ENCODE assay signal across 8 cellular contexts in genomic region chr18:27017901-27018500, GRCh38.
DNase-seq lines count a peak whose midpoint lies in the region; ATAC-seq and TF ChIP-seq lines count a peak whose summit lies in the region.

No MANE protein-coding gene starts in this region.

- no peaks in the 10 kb centered on the region for H3K27me3 ChIP-seq in left lung

- H3K27me3 Mint-ChIP-seq in HFFc6 (ENCODE audit: insufficient read depth): no peaks in the 10 kb centered on the region

- no peak overlapping the region for H3K27ac ChIP-seq in left lung

- no peak overlapping the region for H3K4me3 Mint-ChIP-seq in HFFc6

- no peaks in the 10 kb centered on the region for H3K4me1 Mint-ChIP-seq in HFFc6 (ENCODE audit: low read depth)

- H3K4me1 ChIP-seq in left lung: no peaks in the 10 kb centered on the region

- intact Hi-C loops in left lung (cut with DNase I): no loop called here

- peak; percentile 0 for DNase-seq in DMS114 treated with DMSO at 0.1 percent for 48 hours (lab: John Stamatoyannopoulos, UW; ENCODE audit: unreplicated experiment)
- no peak for DNase-seq in HFFc6
- DNase-seq in inferior parietal cortex (ENCODE audit: extremely low spot score): peak; percentile 66
- no peak for DNase-seq in left lung
- DNase-seq in DMS79 (lab: John Stamatoyannopoulos, UW): no peak
- DNase-seq in NCI-H187 treated with DMSO at 0.1 percent for 48 hours (lab: John Stamatoyannopoulos, UW): no peak

- no peaks in the 10 kb centered on the region for H3K36me3 ChIP-seq in left lung

- peak; percentile 48 for TF ChIP-seq CTCF in HFFc6 (IDR thresholded peaks at IDR 0.05)
- TF ChIP-seq CTCF in left lung (IDR thresholded peaks at IDR 0.05): peak in 1 of 2 donors; percentile 44

- ATAC-seq in SK-N-SH treated with all-trans-retinoic acid at 6 μM for 48 hours: peak; percentile 35; the same call in 1 of the 3 replicates
- no peak for ATAC-seq in left lung
- no peak for ATAC-seq in HG02642 (IDR thresholded peaks at IDR 0.05; ENCODE audit: poor library complexity, unreplicated experiment)

- no peaks in the 10 kb centered on the region for H3K9me3 ChIP-seq in left lung

- H3K36me3 Mint-ChIP-seq in HFFc6 (ENCODE audit: low read depth): no peaks in the 10 kb centered on the region

- H3K9me3 Mint-ChIP-seq in HFFc6: peaks cover 20% of the 10 kb centered on the region

- H3K27ac Mint-ChIP-seq in HFFc6: no peak overlapping the region

- no peak overlapping the region for H3K4me3 ChIP-seq in left lung

TF ChIP-seq in SK-N-SH treated with all-trans-retinoic acid at 6 μM for 48 hours, 23 proteins besides CTCF, POLR2A, EP300 and RAD21:
- TF ChIP-seq POU6F1 (CRISPR knock-in tag; IDR thresholded peaks at IDR 0.05; ENCODE audit: borderline replicate concordance, low read depth) (no peak), OSR1 (CRISPR knock-in tag; IDR thresholded peaks at IDR 0.05) (no peak), TOX (CRISPR knock-in tag; IDR thresholded peaks at IDR 0.05; ENCODE audit: borderline replicate concordance) (no peak), GLIS3 (CRISPR knock-in tag; IDR thresholded peaks at IDR 0.05) (no peak), ZC3H10 (CRISPR knock-in tag; IDR thresholded peaks at IDR 0.05) (no peak), TSHZ2 (CRISPR knock-in tag; IDR thresholded peaks at IDR 0.05) (no peak), ZFP30 (CRISPR knock-in tag; IDR thresholded peaks at IDR 0.05) (no peak), BACH2 (CRISPR knock-in tag; IDR thresholded peaks at IDR 0.05; ENCODE audit: borderline replicate concordance) (no peak), RARB (CRISPR knock-in tag; IDR thresholded peaks at IDR 0.05) (no peak), TCF4 (CRISPR knock-in tag; IDR thresholded peaks at IDR 0.05; ENCODE audit: borderline replicate concordance) (no peak), SNAI2 (CRISPR knock-in tag; IDR thresholded peaks at IDR 0.05) (no peak), ZFP3 (CRISPR knock-in tag; IDR thresholded peaks at IDR 0.05) (no peak)
TF ChIP-seq in SK-N-SH treated with all-trans-retinoic acid at 6 μM for 48 hours: peak in this region for 0.

Comparison
In these comparisons a context has a peak if more than half of its experiments do, and no peak if none do; other contexts are left out.
1. DNase-seq: peak in DMS114 treated with DMSO at 0.1 percent for 48 hours (single experiment) and inferior parietal cortex (single experiment); none in HFFc6 (single experiment), left lung (0 of 2), DMS79 (single experiment) and NCI-H187 treated with DMSO at 0.1 percent for 48 hours (single experiment).